Comparison of ENCODE assay signal across 8 cellular contexts in genomic region chr3:49856181-49857005, GRCh38. TPM values are rescaled to one million over a fixed set of nuclear protein-coding genes. Genes with fewer than 3 reads are reported as not detected.
A peak's percentile ranks its signal among the peaks of the same experiment; 100 is the strongest.
DNase-seq lines count a peak whose midpoint lies in the region; ATAC-seq, FAIRE-seq and TF ChIP-seq lines count a peak whose summit lies in the region.

TRAIP (minus strand) TSS chr3:49856564; CDS start chr3:49856453, 111 bp downstream.

- no peaks in the 10 kb centered on the region for H4K20me1 ChIP-seq in mammary epithelial cell (ENCODE audit: insufficient read depth, low read length)

- H3K27me3 ChIP-seq in AG04450 (ENCODE audit: control insufficient read depth, insufficient read depth, low read length): peaks cover 3% of the 10 kb centered on the region
- H3K27me3 ChIP-seq in WERI-Rb-1 (ENCODE audit: insufficient read depth, low read depth, severe bottlenecking): no peaks in the 10 kb centered on the region
- no peaks in the 10 kb centered on the region for H3K27me3 ChIP-seq in mammary epithelial cell (ENCODE audit: insufficient read depth, low read length)
- no peaks in the 10 kb centered on the region for H3K27me3 ChIP-seq in small intestine (ENCODE audit: control insufficient read depth in 2 of 2, insufficient read depth in 2 of 2, low read length in 2 of 2)

- H3K4me1 ChIP-seq in mammary epithelial cell (ENCODE audit: insufficient read depth, low read length): peaks cover 9% of the 10 kb centered on the region
- peaks cover 2 to 3% of the 10 kb centered on the region in 2 donors for H3K4me1 ChIP-seq in small intestine (ENCODE audit: control insufficient read depth in 2 of 2, insufficient read depth in 1 of 2, low read depth in 1 of 2, low read length in 1 of 2)

- DNase-seq in AG04450 (ENCODE audit: low read depth, low spot score) (peak; percentile 65), NCI-H2227 (lab: John Stamatoyannopoulos, UW; ENCODE audit: unreplicated experiment) (peak; percentile 96), WERI-Rb-1 (peak; percentile 94), mammary epithelial cell (peak; percentile 90), iPS-NIHi7 (ENCODE audit: extremely low spot score) (peak; percentile 100), small intestine (peak; percentile 97)

- POLR2A ChIA-PET in AG04450 (lab: Yijun Ruan, JAX): no interaction called here

- dilution Hi-C loops in mammary epithelial cell (cut with HindIII; ENCODE audit: low sequenced_read_pairs): loop anchor here (5.0 kb wide), 5 partner anchors 41 to 139 kb away; partner anchors contain the start of gene AMIGO3

- intact Hi-C loops in mammary epithelial cell (cut with micrococcal nuclease): loop anchor here (1.0 kb wide), 2 partner anchors 44 to 50 kb away; no protein-coding TSS in a partner anchor

- ATAC-seq in GM18873 (IDR thresholded peaks at IDR 0.05; ENCODE audit: low FRiP score, unreplicated experiment): peak; percentile 87
- peak; percentile 95 for ATAC-seq in HG03135 (IDR thresholded peaks at IDR 0.05; ENCODE audit: unreplicated experiment)

- no peak for TF ChIP-seq CTCF in AG04450 (IDR thresholded peaks at IDR 0.05; ENCODE audit: low read depth, low read length)
- peak; percentile 12; the same call in 1 of the 2 replicates for TF ChIP-seq CTCF in WERI-Rb-1 (IDR thresholded peaks at IDR 0.05; ENCODE audit: low read depth, low read length)
- TF ChIP-seq CTCF in mammary epithelial cell (conservative IDR thresholded peaks at IDR 0.05 in 1 of 2, IDR thresholded peaks at IDR 0.05 in 1 of 2; ENCODE audit: extremely low read depth in 1 of 2, insufficient read depth in 1 of 2, low read depth in 1 of 2, low read length in 2 of 2): no peak

- peak within 1 kb of the TSS; percentile 11 for H3K27ac ChIP-seq in AG04450 (ENCODE audit: low read depth, low read length)
- H3K27ac ChIP-seq in WERI-Rb-1: peak within 1 kb of the TSS; percentile 66
- H3K27ac ChIP-seq in mammary epithelial cell (ENCODE audit: insufficient read depth, low read depth, low read length): peak within 1 kb of the TSS; percentile 14
- peak within 1 kb of the TSS; percentile 43 to 82 for H3K27ac ChIP-seq in small intestine (ENCODE audit: low read depth in 1 of 2, low read length in 1 of 2)

- H3K79me2 ChIP-seq in mammary epithelial cell (ENCODE audit: insufficient read depth, low read length): peaks cover 25% of the 10 kb centered on the region

- H3K9ac ChIP-seq in mammary epithelial cell (ENCODE audit: insufficient read depth, low read length): peak within 1 kb of the TSS; percentile 52

- CTCF ChIA-PET in AG04450 (lab: Charles Lee) (interaction anchor here (0.9 kb wide), 1 partner anchor 54 kb away, joined by 3 read pairs; no protein-coding TSS in a partner anchor), mammary epithelial cell (lab: Charles Lee; ENCODE audit: low non-redundant PET) (no interaction called here)

- no peak for FAIRE-seq in small intestine (lab: Jason Lieb, UNC)

- BruUV-seq in mammary epithelial cell (replicated peaks; lab: Mats Ljungman, UMichigan): TSS peak; percentile 45

- H3K4me3 ChIP-seq in AG04450 (ENCODE audit: low read depth, low read length): peak within 1 kb of the TSS; percentile 83
- peak within 1 kb of the TSS; percentile 98 for H3K4me3 ChIP-seq in WERI-Rb-1 (ENCODE audit: low read depth, low read length)
- H3K4me3 ChIP-seq in mammary epithelial cell (replicated peaks in 1 of 3; ENCODE audit: insufficient read depth in 1 of 3, low read depth in 2 of 3, low read length in 3 of 3): peak within 1 kb of the TSS; percentile 67 to 75 (median 75)
- peak within 1 kb of the TSS; percentile 53 to 63 for H3K4me3 ChIP-seq in small intestine (ENCODE audit: low read depth in 1 of 2, low read length in 2 of 2)

- peak within 1 kb of the TSS; percentile 96 for H3K4me2 ChIP-seq in mammary epithelial cell (ENCODE audit: insufficient read depth, low read depth, low read length)

- peaks cover 11% of the 10 kb centered on the region for H3K36me3 ChIP-seq in WERI-Rb-1
- no peaks in the 10 kb centered on the region for H3K36me3 ChIP-seq in mammary epithelial cell (ENCODE audit: insufficient read depth, low read length)
- no peaks in the 10 kb centered on the region for H3K36me3 ChIP-seq in small intestine (ENCODE audit: control insufficient read depth in 2 of 2, insufficient read depth in 2 of 2, low read length in 2 of 2)

- in situ Hi-C loops in mammary epithelial cell (cut with MboI; ENCODE audit: low sequenced_read_pairs in 2 of 2): no loop called here

- H2AFZ ChIP-seq in mammary epithelial cell (ENCODE audit: low read depth, low read length): peak within 1 kb of the TSS; percentile 97

- H3K9me3 ChIP-seq in AG04450 (ENCODE audit: control insufficient read depth, insufficient read depth, low read length) (no peaks in the 10 kb centered on the region), WERI-Rb-1 (ENCODE audit: severe bottlenecking) (no peaks in the 10 kb centered on the region), mammary epithelial cell (replicated peaks; ENCODE audit: insufficient read depth, low read length) (no peaks in the 10 kb centered on the region), small intestine (ENCODE audit: control insufficient read depth, low read depth) (no peaks in the 10 kb centered on the region)

- 5% methylated on average over 28 of the region's 52 CpGs for WGBS in mammary epithelial cell (ENCODE audit: low coverage, missing lambda C conversion rate)
- WGBS in small intestine, 3 donors: 3 to 5% (median 4%) methylated on average over 52 of the region's 52 CpGs

RNA-seq across cellular contexts. Expression of gene TRAIP, which starts in this region (rescaled TPM):
- polyA plus RNA-seq in AG04450 (2011; rRNA removed) (1.7 and 2.3 TPM in 2 replicates), mammary epithelial cell (12.9 TPM), small intestine (1 to 10 TPM; 1.4 to 8.1 (median 3.4) TPM)
- polyA minus RNA-seq in AG04450 (2011; rRNA and poly(A)+ RNA removed): 2.1 and 3.2 TPM in 2 replicates
- 10 to 100 TPM in 1 of 2 donors, 1 to 10 TPM in 1; 1.7 to 12.6 TPM for total RNA-seq in mammary epithelial cell
- polyA minus RNA-seq in mammary epithelial cell: 29.5 TPM

Comparison
In these comparisons a context has a peak if more than half of its experiments do, and no peak if none do; other contexts are left out.
1. Peak in every context shown above with its lines: DNase-seq, ATAC-seq, H3K4me3 ChIP-seq and H3K27ac ChIP-seq.
2. H3K27ac ChIP-seq: peak in every context shown above with its lines; median percentile 66 in WERI-Rb-1; 62 in small intestine; 14 in mammary epithelial cell; 11 in AG04450.